1 cellular context compared by ENCODE assay signal in genomic region chr17:77602883-77603640, GRCh38.
TF ChIP-seq lines count a peak whose summit lies in the region.

No MANE protein-coding gene starts in this region.

TF ChIP-seq in IMR-90, 13 proteins besides CTCF, POLR2A, EP300 and RAD21 (continued from another document):
- no peak for TF ChIP-seq ELK1 (IDR thresholded peaks at IDR 0.05; ENCODE audit: borderline replicate concordance, low read depth, low read length)
- no peak for TF ChIP-seq MAZ (IDR thresholded peaks at IDR 0.05; ENCODE audit: borderline replicate concordance, low read depth, low read length)
- no peak for TF ChIP-seq BHLHE40 (IDR thresholded peaks at IDR 0.05; ENCODE audit: low read depth, low read length)
- no peak for TF ChIP-seq CEBPB (IDR thresholded peaks at IDR 0.05; ENCODE audit: low read depth, low read length)
- no peak for TF ChIP-seq RFX5 (IDR thresholded peaks at IDR 0.05; ENCODE audit: low read depth, low read length)
- TF ChIP-seq MXI1 (IDR thresholded peaks at IDR 0.05; ENCODE audit: borderline replicate concordance, low read depth, low read length): no peak
- no peak for TF ChIP-seq SMC3 (IDR thresholded peaks at IDR 0.05; ENCODE audit: low read depth, low read length)
- TF ChIP-seq RCOR1 (IDR thresholded peaks at IDR 0.05; ENCODE audit: insufficient replicate concordance, low read length): no peak
